ENCODE assay signal across 1 cellular context in genomic region chr11:58466293-58466692, GRCh38.
TF ChIP-seq lines count a peak whose summit lies in the region.

No MANE protein-coding gene starts in this region.

TF ChIP-seq in IMR-90, 13 proteins besides CTCF, POLR2A, EP300 and RAD21 (continued from another document):
- TF ChIP-seq ELK1 (IDR thresholded peaks at IDR 0.05; ENCODE audit: borderline replicate concordance, low read depth, low read length) (no peak), BHLHE40 (IDR thresholded peaks at IDR 0.05; ENCODE audit: low read depth, low read length) (no peak), RCOR1 (IDR thresholded peaks at IDR 0.05; ENCODE audit: insufficient replicate concordance, low read length) (no peak), USF2 (IDR thresholded peaks at IDR 0.05; ENCODE audit: low read depth, low read length) (no peak), MXI1 (IDR thresholded peaks at IDR 0.05; ENCODE audit: borderline replicate concordance, low read depth, low read length) (no peak), MAZ (IDR thresholded peaks at IDR 0.05; ENCODE audit: borderline replicate concordance, low read depth, low read length) (no peak), NFE2L2 (IDR thresholded peaks at IDR 0.05; ENCODE audit: low read depth, low read length) (no peak), SMC3 (IDR thresholded peaks at IDR 0.05; ENCODE audit: low read depth, low read length) (no peak), MAFK (IDR thresholded peaks at IDR 0.05; ENCODE audit: low read depth, low read length) (no peak)
TF ChIP-seq in IMR-90: peak in this region for 0.
